18 cellular contexts compared by ENCODE assay signal in the genomic region with DNA sequence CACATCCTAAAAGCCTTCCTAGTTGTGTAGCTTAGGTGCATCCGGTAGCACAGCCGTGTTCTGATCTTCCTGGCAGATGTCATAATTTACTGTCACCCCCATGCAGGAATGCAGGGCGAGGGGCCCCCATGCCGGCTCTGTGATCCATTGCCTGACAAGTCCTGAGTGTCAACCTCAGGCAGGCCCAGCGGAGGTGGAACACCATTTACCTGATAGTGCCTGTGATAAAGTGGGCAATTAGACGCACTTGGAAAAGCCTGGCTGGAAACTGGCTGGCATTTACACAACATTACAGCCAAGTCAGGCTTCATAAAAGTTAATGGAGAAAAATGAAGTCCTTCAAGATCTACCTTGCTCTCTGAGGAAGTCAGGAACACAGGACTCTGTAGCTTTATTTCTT.
DNase-seq lines count a peak whose midpoint lies in the region; ATAC-seq and TF ChIP-seq lines count a peak whose summit lies in the region.
"Had no signal": no experiment of that assay in that cellular context is flagged by ENCODE, and none has a peak within 500 bp of the region (broad histone marks: within the 10 kb centered on the region; RNA-seq: fewer than 3 reads in every experiment).

No MANE protein-coding gene starts in this region.

- DNase-seq in SK-N-SH (no peak), cardiac muscle cell (ENCODE audit: low read depth in 1 of 2, low spot score in 1 of 2) (peak in 1 of 2 donors; percentile 69), mesenchymal stem cell (no peak), transverse colon (peak; percentile 51), NCI-H82 treated with DMSO at 0.1 percent for 48 hours (lab: John Stamatoyannopoulos, UW; ENCODE audit: unreplicated experiment) (no peak), kidney glomerular epithelial cell (lab: John Stamatoyannopoulos, UW) (no peak)
- DNase-seq: activated CD4-positive, alpha-beta memory T cell treated with anti-CD3 and anti-CD28 coated beads for 36 hours; activated naive CD4-positive, alpha-beta T cell treated with Interleukin-2 at 50 U/mL for 16 hours; aorta; DMS 273 treated with DMSO at 0.1 percent for 48 hours; NK-92 treated with Interleukin-12 subunit alpha and Interleukin-12 subunit beta, amount 100 ng/mL, for 24 hours; ovary; spleen; testis; WERI-Rb-1 had no signal

- peak overlapping the region; percentile 49 for H4K8ac ChIP-seq in mesenchymal stem cell (ENCODE audit: low read length)

- H3K9me3 ChIP-seq in SK-N-SH (no peaks in the 10 kb centered on the region), cardiac muscle cell (ENCODE audit: low read depth) (no peaks in the 10 kb centered on the region), mesenchymal stem cell (ENCODE audit: control insufficient read depth, low read length) (no peaks in the 10 kb centered on the region), transverse colon (no peaks in the 10 kb centered on the region)
- H3K9me3 ChIP-seq: BLaER1, ovary, spleen, testis had no signal

- POLR2A ChIA-PET in SK-N-SH (lab: Yijun Ruan, JAX) = no interaction called here

- H4K20me1 ChIP-seq in SK-N-SH (ENCODE audit: insufficient read depth) = no peaks in the 10 kb centered on the region
- H4K20me1 ChIP-seq: BLaER1 had no signal

- no peaks in the 10 kb centered on the region for H3K79me1 ChIP-seq in mesenchymal stem cell (replicated peaks; ENCODE audit: low read length, poor library complexity, severe bottlenecking)

- H3K27me3 ChIP-seq in SK-N-SH (ENCODE audit: insufficient read depth) (no peaks in the 10 kb centered on the region), cardiac muscle cell (no peaks in the 10 kb centered on the region), mesenchymal stem cell (ENCODE audit: control insufficient read depth in 1 of 2, insufficient read depth in 1 of 2, low read length in 2 of 2) (no peaks in the 10 kb centered on the region), transverse colon (no peaks in the 10 kb centered on the region)
- H3K27me3 ChIP-seq: BLaER1, ovary, spleen, testis had no signal

- H3K4me2 ChIP-seq in SK-N-SH (peak overlapping the region; percentile 58; the same call in 1 of the 2 replicates), mesenchymal stem cell (ENCODE audit: low read length, poor library complexity, severe bottlenecking) (no peak overlapping the region)
- H3K4me2 ChIP-seq: BLaER1 had no signal

- no peaks in the 10 kb centered on the region for H3K9me2 ChIP-seq in SK-N-SH

- in situ Hi-C loops in transverse colon (cut with MboI; ENCODE audit: low pct_ligation_motif_present in 1 of 4, low pct_unique_long_range_greater_than_20kb in 1 of 4, low sequenced_read_pairs in 3 of 4) = no loop called here

- no peaks in the 10 kb centered on the region for H3K79me2 ChIP-seq in SK-N-SH (ENCODE audit: insufficient read depth)

- H4K91ac ChIP-seq in mesenchymal stem cell (ENCODE audit: low read length) = no peak overlapping the region

- H2BK12ac ChIP-seq in mesenchymal stem cell (ENCODE audit: low read length in 2 of 2) = peak overlapping the region in 1 of 2 experiments; percentile 63

- H3K36me3 ChIP-seq in SK-N-SH (replicated peaks in 1 of 2; ENCODE audit: control insufficient read depth in 1 of 2, insufficient read depth in 2 of 2, low read length in 1 of 2) = no peaks in the 10 kb centered on the region
- no peaks in the 10 kb centered on the region for H3K36me3 ChIP-seq in cardiac muscle cell
- H3K36me3 ChIP-seq in mesenchymal stem cell (ENCODE audit: control insufficient read depth in 1 of 2, insufficient read depth in 2 of 2, low read depth in 1 of 2, low read length in 2 of 2) = no peaks in the 10 kb centered on the region
- H3K36me3 ChIP-seq in transverse colon = no peaks in the 10 kb centered on the region
- H3K36me3 ChIP-seq: BLaER1, ovary, spleen, WERI-Rb-1 had no signal

- peak overlapping the region; percentile 28 to 49 for H3K18ac ChIP-seq in mesenchymal stem cell (ENCODE audit: low read depth in 1 of 2, low read length in 2 of 2)

- H3K4me1 ChIP-seq in SK-N-SH (ENCODE audit: control insufficient read depth in 1 of 2, insufficient read depth in 2 of 2, low read depth in 1 of 2, low read length in 1 of 2) (peaks cover 0 to 16% of the 10 kb centered on the region in 2 experiments; a peak in 1 of 4 replicates), cardiac muscle cell (ENCODE audit: low read depth) (peaks cover 34% of the 10 kb centered on the region), mesenchymal stem cell (ENCODE audit: control insufficient read depth, insufficient read depth, low read depth, low read length) (peaks cover 6% of the 10 kb centered on the region), transverse colon (peaks cover 0 to 24% (median 9%) of the 10 kb centered on the region in 4 donors)
- H3K4me1 ChIP-seq: BLaER1 had no signal

- peak overlapping the region; percentile 47; the same call in 1 of the 2 replicates for H3K9ac ChIP-seq in SK-N-SH
- no peak overlapping the region for H3K9ac ChIP-seq in mesenchymal stem cell (ENCODE audit: low read length)
- H3K9ac ChIP-seq: BLaER1 had no signal

- H3K27ac ChIP-seq in SK-N-SH (ENCODE audit: low read depth in 2 of 2, low read length in 1 of 2) (peak overlapping the region in 1 of 2 experiments; percentile 82; a peak in 2 of 4 replicates), cardiac muscle cell (peak overlapping the region; percentile 67), mesenchymal stem cell (ENCODE audit: low read length, poor library complexity, severe bottlenecking) (peak overlapping the region; percentile 89), transverse colon (no peak overlapping the region)
- H3K27ac ChIP-seq: BLaER1, ovary, WERI-Rb-1 had no signal

- 73% methylated on average over 5 of the region's 6 CpGs for WGBS in SK-N-SH (ENCODE audit: low lambda C conversion rate)
- 21% methylated on average over 6 of the region's 6 CpGs for WGBS in mesenchymal stem cell
- whole genome bisulfite sequencing in transverse colon (ENCODE audit: low coverage in 1 of 2), 2 donors = 53% methylated on average over 6 of the region's 6 CpGs; no CpG with 5 or more reads in 1 of the 2 donors

- H2BK120ac ChIP-seq in mesenchymal stem cell (ENCODE audit: low read depth, low read length) = peak overlapping the region; percentile 44

- H2BK15ac ChIP-seq in mesenchymal stem cell (ENCODE audit: low read depth, poor library complexity, severe bottlenecking) = no peak overlapping the region

- H2AK5ac ChIP-seq in mesenchymal stem cell (ENCODE audit: low read length, severe bottlenecking) = peak overlapping the region; percentile 41

- ATAC-seq in SK-N-SH treated with all-trans-retinoic acid at 6 μM for 48 hours = no peak
- no peak for ATAC-seq in HG03039 (IDR thresholded peaks at IDR 0.05; ENCODE audit: unreplicated experiment)

- TF ChIP-seq RAD21 in SK-N-SH (IDR thresholded peaks at IDR 0.05; ENCODE audit: low read length) = no peak

- TF ChIP-seq POLR2A in transverse colon (IDR thresholded peaks at IDR 0.05) = no peak

- TF ChIP-seq CTCF in SK-N-SH (IDR thresholded peaks at IDR 0.05) (no peak), cardiac muscle cell (IDR thresholded peaks at IDR 0.05; ENCODE audit: low read depth, low read length) (no peak), transverse colon (IDR thresholded peaks at IDR 0.05) (no peak)

- peak overlapping the region; percentile 65; the same call in 1 of the 2 replicates for H2AFZ ChIP-seq in SK-N-SH (ENCODE audit: low read depth)
- no peak overlapping the region for H2AFZ ChIP-seq in mesenchymal stem cell (ENCODE audit: low read depth, low read length)

- no peak overlapping the region for H3K14ac ChIP-seq in mesenchymal stem cell (ENCODE audit: low read length in 2 of 2)

- peaks cover 5% of the 10 kb centered on the region for H3F3A ChIP-seq in SK-N-SH (replicated peaks; ENCODE audit: insufficient read depth)

- intact Hi-C loops in transverse colon (cut with DNase I; ENCODE audit: low total_unique reads) = no loop called here

- no peak overlapping the region for H3K23ac ChIP-seq in mesenchymal stem cell (ENCODE audit: low read length in 2 of 2)

- TF ChIP-seq EP300 in SK-N-SH (IDR thresholded peaks at IDR 0.05; ENCODE audit: borderline replicate concordance in 1 of 2, low read depth in 1 of 2, low read length in 1 of 2) = no peak
- no peak for TF ChIP-seq EP300 in transverse colon (IDR thresholded peaks at IDR 0.05; ENCODE audit: low read depth)

- H3K4me3 ChIP-seq in SK-N-SH (ENCODE audit: low read depth in 2 of 2, low read length in 1 of 2) (no peak overlapping the region), cardiac muscle cell (no peak overlapping the region), mesenchymal stem cell (ENCODE audit: insufficient read depth in 1 of 2, low read depth in 1 of 2, low read length in 2 of 2) (no peak overlapping the region), transverse colon (no peak overlapping the region)
- H3K4me3 ChIP-seq: BLaER1, ovary, spleen, testis had no signal

- H3K4ac ChIP-seq in mesenchymal stem cell (ENCODE audit: low read depth in 1 of 2, low read length in 2 of 2) = peak overlapping the region in 1 of 2 experiments; percentile 56

- CTCF ChIA-PET in SK-N-SH (lab: Yijun Ruan, JAX) = interaction anchor here (3.7 kb wide), 1 partner anchor 10 kb away, joined by 16 read pairs; no protein-coding TSS in a partner anchor

- H2BK5ac ChIP-seq in mesenchymal stem cell (ENCODE audit: low read depth, low read length, poor library complexity, severe bottlenecking) = no peak overlapping the region

TF ChIP-seq in SK-N-SH, 30 proteins besides CTCF, POLR2A, EP300 and RAD21:
- TF ChIP-seq, protein P1, sequence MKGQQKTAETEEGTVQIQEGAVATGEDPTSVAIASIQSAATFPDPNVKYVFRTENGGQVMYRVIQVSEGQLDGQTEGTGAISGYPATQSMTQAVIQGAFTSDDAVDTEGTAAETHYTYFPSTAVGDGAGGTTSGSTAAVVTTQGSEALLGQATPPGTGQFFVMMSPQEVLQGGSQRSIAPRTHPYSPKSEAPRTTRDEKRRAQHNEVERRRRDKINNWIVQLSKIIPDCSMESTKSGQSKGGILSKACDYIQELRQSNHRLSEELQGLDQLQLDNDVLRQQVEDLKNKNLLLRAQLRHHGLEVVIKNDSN (IDR thresholded peaks at IDR 0.05; ENCODE audit: borderline replicate concordance, low read depth) = no peak

TF ChIP-seq in SK-N-SH treated with all-trans-retinoic acid at 6 μM for 48 hours, 23 proteins besides CTCF, POLR2A, EP300 and RAD21 (continues in another document):
- TF ChIP-seq, protein P2, sequence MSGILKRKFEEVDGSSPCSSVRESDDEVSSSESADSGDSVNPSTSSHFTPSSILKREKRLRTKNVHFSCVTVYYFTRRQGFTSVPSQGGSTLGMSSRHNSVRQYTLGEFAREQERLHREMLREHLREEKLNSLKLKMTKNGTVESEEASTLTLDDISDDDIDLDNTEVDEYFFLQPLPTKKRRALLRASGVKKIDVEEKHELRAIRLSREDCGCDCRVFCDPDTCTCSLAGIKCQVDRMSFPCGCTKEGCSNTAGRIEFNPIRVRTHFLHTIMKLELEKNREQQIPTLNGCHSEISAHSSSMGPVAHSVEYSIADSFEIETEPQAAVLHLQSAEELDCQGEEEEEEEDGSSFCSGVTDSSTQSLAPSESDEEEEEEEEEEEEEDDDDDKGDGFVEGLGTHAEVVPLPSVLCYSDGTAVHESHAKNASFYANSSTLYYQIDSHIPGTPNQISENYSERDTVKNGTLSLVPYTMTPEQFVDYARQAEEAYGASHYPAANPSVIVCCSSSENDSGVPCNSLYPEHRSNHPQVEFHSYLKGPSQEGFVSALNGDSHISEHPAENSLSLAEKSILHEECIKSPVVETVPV (CRISPR knock-in tag; IDR thresholded peaks at IDR 0.05) = no peak
- no peak for TF ChIP-seq ISL1 (CRISPR knock-in tag; IDR thresholded peaks at IDR 0.05)

Comparison
In these comparisons a context has a peak if more than half of its experiments do, and no peak if none do; other contexts are left out.
1. H3K27ac ChIP-seq: peak in cardiac muscle cell (single experiment) and mesenchymal stem cell (single experiment); none in transverse colon (0 of 4).